ENCODE assay signal across 1 cellular context in the genomic region with DNA sequence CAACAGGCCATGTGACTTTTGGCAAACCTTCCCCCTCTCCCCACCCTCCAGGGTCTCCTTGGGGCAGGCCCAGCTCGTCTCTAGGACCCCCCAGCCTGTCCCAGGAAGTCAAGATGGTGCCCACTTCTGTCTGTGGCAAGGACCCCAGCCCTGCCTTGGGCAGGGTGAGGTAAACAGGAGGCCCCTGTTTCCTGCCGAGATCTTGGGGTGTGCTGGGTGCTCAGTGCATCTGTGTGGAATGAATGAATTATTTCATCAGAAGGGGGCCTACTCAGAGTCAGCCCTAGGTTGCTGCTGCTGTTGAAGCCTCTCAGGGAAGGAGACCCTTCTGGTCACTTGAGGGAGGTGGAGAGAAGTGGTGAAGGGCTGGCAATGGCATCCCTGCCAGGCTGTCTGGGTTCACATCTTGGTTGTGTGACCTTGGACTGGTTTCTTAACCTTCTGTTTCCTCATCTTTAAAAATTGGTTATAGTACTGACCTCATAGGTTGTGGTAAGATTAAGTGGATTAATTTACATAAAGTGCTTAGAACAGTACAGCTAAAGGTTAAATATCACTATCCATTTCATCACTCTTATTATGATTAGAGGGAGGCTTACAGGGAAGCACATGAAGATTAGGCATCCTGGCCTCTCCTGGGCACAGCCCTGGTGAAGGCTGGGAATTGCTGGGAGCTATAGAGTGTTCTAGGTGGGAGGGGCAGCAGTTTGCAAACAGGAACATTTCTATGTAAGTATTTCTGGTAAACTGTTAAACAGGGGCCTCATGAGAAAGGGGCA.
TF ChIP-seq lines count a peak whose summit lies in the region.

No MANE protein-coding gene starts in this region.

TF ChIP-seq in K562, 482 proteins besides CTCF, POLR2A, EP300 and RAD21 (continued from another document):
- TF ChIP-seq, protein P1, sequence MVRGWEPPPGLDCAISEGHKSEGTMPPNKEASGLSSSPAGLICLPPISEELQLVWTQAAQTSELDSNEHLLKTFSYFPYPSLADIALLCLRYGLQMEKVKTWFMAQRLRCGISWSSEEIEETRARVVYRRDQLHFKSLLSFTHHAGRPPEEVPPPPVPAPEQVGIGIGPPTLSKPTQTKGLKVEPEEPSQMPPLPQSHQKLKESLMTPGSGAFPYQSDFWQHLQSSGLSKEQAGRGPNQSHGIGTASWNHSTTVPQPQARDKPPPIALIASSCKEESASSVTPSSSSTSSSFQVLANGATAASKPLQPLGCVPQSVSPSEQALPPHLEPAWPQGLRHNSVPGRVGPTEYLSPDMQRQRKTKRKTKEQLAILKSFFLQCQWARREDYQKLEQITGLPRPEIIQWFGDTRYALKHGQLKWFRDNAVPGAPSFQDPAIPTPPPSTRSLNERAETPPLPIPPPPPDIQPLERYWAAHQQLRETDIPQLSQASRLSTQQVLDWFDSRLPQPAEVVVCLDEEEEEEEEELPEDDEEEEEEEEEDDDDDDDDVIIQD (CRISPR knock-in tag; IDR thresholded peaks at IDR 0.05), result no peak
- TF ChIP-seq CEBPG (CRISPR knock-in tag; IDR thresholded peaks at IDR 0.05) (peak; percentile 42; the same call in 1 of the 2 replicates), CEBPG (tag; conservative IDR thresholded peaks at IDR 0.05 in 1 of 2, IDR thresholded peaks at IDR 0.05 in 1 of 2) (no peak), PPARD (CRISPR knock-in tag; IDR thresholded peaks at IDR 0.05) (no peak), FOXM1 (IDR thresholded peaks at IDR 0.05; ENCODE audit: low read depth) (no peak), FOXM1 (CRISPR knock-in tag; IDR thresholded peaks at IDR 0.05; ENCODE audit: low read depth) (no peak), CREBBP (IDR thresholded peaks at IDR 0.05; ENCODE audit: low read depth, low read length) (no peak), TEAD1 (CRISPR knock-in tag; IDR thresholded peaks at IDR 0.05) (0 out of 4 replicates have a peak, but pooled peaks of 1 of the 2 experiments have one; percentile 27), ZNF24 (IDR thresholded peaks at IDR 0.05) (no peak), TEAD2 (tag; IDR thresholded peaks at IDR 0.05) (no peak), ZFP36 (IDR thresholded peaks at IDR 0.05; ENCODE audit: low read depth, low read length, partially characterized antibody) (peak; percentile 55), RBM25 (IDR thresholded peaks at IDR 0.05; ENCODE audit: low read depth, low read length, severe bottlenecking) (peak; percentile 62)
- TF ChIP-seq, protein P2, sequence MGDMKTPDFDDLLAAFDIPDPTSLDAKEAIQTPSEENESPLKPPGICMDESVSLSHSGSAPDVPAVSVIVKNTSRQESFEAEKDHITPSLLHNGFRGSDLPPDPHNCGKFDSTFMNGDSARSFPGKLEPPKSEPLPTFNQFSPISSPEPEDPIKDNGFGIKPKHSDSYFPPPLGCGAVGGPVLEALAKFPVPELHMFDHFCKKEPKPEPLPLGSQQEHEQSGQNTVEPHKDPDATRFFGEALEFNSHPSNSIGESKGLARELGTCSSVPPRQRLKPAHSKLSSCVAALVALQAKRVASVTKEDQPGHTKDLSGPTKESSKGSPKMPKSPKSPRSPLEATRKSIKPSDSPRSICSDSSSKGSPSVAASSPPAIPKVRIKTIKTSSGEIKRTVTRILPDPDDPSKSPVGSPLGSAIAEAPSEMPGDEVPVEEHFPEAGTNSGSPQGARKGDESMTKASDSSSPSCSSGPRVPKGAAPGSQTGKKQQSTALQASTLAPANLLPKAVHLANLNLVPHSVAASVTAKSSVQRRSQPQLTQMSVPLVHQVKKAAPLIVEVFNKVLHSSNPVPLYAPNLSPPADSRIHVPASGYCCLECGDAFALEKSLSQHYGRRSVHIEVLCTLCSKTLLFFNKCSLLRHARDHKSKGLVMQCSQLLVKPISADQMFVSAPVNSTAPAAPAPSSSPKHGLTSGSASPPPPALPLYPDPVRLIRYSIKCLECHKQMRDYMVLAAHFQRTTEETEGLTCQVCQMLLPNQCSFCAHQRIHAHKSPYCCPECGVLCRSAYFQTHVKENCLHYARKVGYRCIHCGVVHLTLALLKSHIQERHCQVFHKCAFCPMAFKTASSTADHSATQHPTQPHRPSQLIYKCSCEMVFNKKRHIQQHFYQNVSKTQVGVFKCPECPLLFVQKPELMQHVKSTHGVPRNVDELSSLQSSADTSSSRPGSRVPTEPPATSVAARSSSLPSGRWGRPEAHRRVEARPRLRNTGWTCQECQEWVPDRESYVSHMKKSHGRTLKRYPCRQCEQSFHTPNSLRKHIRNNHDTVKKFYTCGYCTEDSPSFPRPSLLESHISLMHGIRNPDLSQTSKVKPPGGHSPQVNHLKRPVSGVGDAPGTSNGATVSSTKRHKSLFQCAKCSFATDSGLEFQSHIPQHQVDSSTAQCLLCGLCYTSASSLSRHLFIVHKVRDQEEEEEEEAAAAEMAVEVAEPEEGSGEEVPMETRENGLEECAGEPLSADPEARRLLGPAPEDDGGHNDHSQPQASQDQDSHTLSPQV (IDR thresholded peaks at IDR 0.05), result 0 out of 2 replicates have a peak, but pooled peaks have one; percentile 15
- TF ChIP-seq, protein P3, sequence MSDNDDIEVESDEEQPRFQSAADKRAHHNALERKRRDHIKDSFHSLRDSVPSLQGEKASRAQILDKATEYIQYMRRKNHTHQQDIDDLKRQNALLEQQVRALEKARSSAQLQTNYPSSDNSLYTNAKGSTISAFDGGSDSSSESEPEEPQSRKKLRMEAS (CRISPR knock-in tag; IDR thresholded peaks at IDR 0.05), result peak; percentile 49
